ENCODE assay signal across 10 cellular contexts in genomic region chr4:173391691-173392090, GRCh38. TPM values are rescaled to one million over a fixed set of nuclear protein-coding genes. Genes with fewer than 3 reads are reported as not detected.
"Had no signal": no experiment of that assay in that cellular context is flagged by ENCODE, and none has a peak within 500 bp of the region (broad histone marks: within the 10 kb centered on the region; RNA-seq: fewer than 3 reads in every experiment).

No MANE protein-coding gene starts in this region.

- H3K9me3 Mint-ChIP-seq: GM23338, H9, HFFc6 had no signal

- H3K9me3 ChIP-seq: HAP-1 had no signal

- ATAC-seq: GM23338, HCT116 had no signal

- H3K27ac ChIP-seq: GM23248 had no signal

- H3K4me1 ChIP-seq: HAP-1 had no signal

- H3K4me3 ChIP-seq: GM23248, GM23338, HAP-1 had no signal

- H3K4me3 Mint-ChIP-seq: GM23338, H9, HFFc6 had no signal

- H3K27ac Mint-ChIP-seq: GM23338, H9, HFFc6 had no signal

- H3K4me1 Mint-ChIP-seq: GM23338, H9 had no signal

- DNase-seq: GM23248, GOT3, H9, HCEC 1CT, HFFc6 had no signal

- H3K36me3 ChIP-seq: HAP-1 had no signal

RNA-seq across cellular contexts. Expression of gene SCRG1, which starts 7.2 kb away (rescaled TPM):
- total RNA-seq: GM23338, H1, H4, H9, HFFc6 had no signal
